Comparison of ENCODE assay signal across 9 cellular contexts in genomic region chr17:19948100-19948943, GRCh38. TPM values are rescaled to one million over a fixed set of nuclear protein-coding genes. Genes with fewer than 3 reads are reported as not detected.
DNase-seq lines count a peak whose midpoint lies in the region; ATAC-seq and TF ChIP-seq lines count a peak whose summit lies in the region.
"Had no signal": no experiment of that assay in that cellular context is flagged by ENCODE, and none has a peak within 500 bp of the region (broad histone marks: within the 10 kb centered on the region; RNA-seq: fewer than 3 reads in every experiment).

No MANE protein-coding gene starts in this region.

- H3K9ac ChIP-seq in SK-N-MC (ENCODE audit: insufficient read length) = peak overlapping the region; percentile 33

- 34 to 48% (median 38%) methylated on average over 11 of the region's 11 CpGs for WGBS in psoas muscle, 3 donors

- intact Hi-C loops in psoas muscle (cut with DNase I) = loop anchor here in 1 of 2 donors (10.0 kb wide), 1 partner anchor 74 kb away; no protein-coding TSS in a partner anchor

- H3K4me3 Mint-ChIP-seq in endothelial cell (ENCODE audit: unreplicated experiment) = no peak overlapping the region

- H3K4me1 ChIP-seq in psoas muscle = peaks cover 13% of the 10 kb centered on the region

- no peaks in the 10 kb centered on the region for H3K9me3 Mint-ChIP-seq in endothelial cell (ENCODE audit: unreplicated experiment)

- no peaks in the 10 kb centered on the region for H3K27me3 ChIP-seq in psoas muscle (ENCODE audit: insufficient read depth in 3 of 3, low read length in 2 of 3)

- H3K4me3 ChIP-seq in SK-N-MC (no peak overlapping the region), psoas muscle (no peak overlapping the region)

- TF ChIP-seq CTCF in endothelial cell (IDR thresholded peaks at IDR 0.05; ENCODE audit: unreplicated experiment) = no peak
- no peak for TF ChIP-seq CTCF in psoas muscle (IDR thresholded peaks at IDR 0.05)

- peak in 3 of 4 donors; percentile 27 to 60 (median 51) for ATAC-seq in psoas muscle
- ATAC-seq in GM21360 (IDR thresholded peaks at IDR 0.05; ENCODE audit: unreplicated experiment) = no peak

- H3K9me3 ChIP-seq in SK-N-MC (ENCODE audit: low read depth, low read length) = no peaks in the 10 kb centered on the region
- no peaks in the 10 kb centered on the region for H3K9me3 ChIP-seq in psoas muscle

- peaks cover 21% of the 10 kb centered on the region for H3K4me1 Mint-ChIP-seq in endothelial cell (ENCODE audit: unreplicated experiment)

- H3K36me3 ChIP-seq in SK-N-MC (ENCODE audit: insufficient read depth, low read length) (peaks cover 29% of the 10 kb centered on the region), psoas muscle (ENCODE audit: insufficient read depth in 1 of 2, low read depth in 1 of 2) (peaks cover 4 to 36% of the 10 kb centered on the region in 2 donors)

- peaks cover 8% of the 10 kb centered on the region for H3K36me3 Mint-ChIP-seq in endothelial cell (ENCODE audit: low read depth, unreplicated experiment)

- H3K27ac ChIP-seq in SK-N-MC (0 out of 2 replicates have a peak overlapping the region, but pooled peaks have one; percentile 54), psoas muscle (no peak overlapping the region)

- H3K27me3 Mint-ChIP-seq in endothelial cell (ENCODE audit: unreplicated experiment) = no peaks in the 10 kb centered on the region

- H3K27ac Mint-ChIP-seq in endothelial cell (ENCODE audit: unreplicated experiment) = peak overlapping the region; percentile 97

- DNase-seq in NCI-H82 (lab: John Stamatoyannopoulos, UW) = peak; percentile 39
- DNase-seq in NCI-H82 treated with DMSO at 0.1 percent for 48 hours (lab: John Stamatoyannopoulos, UW; ENCODE audit: unreplicated experiment) = no peak
- DNase-seq in SK-N-MC (ENCODE audit: low read depth, low spot score) = no peak
- DNase-seq in endothelial cell (ENCODE audit: low spot score) = peak; percentile 14
- DNase-seq in psoas muscle = no peak
- no peak for DNase-seq in NCI-H187 treated with DMSO at 0.1 percent for 48 hours (lab: John Stamatoyannopoulos, UW)
- no peak for DNase-seq in pons (ENCODE audit: low spot score)
- DNase-seq: NCI-H2107 had no signal

RNA-seq across cellular contexts. Expression of gene AKAP10, which starts 29.3 kb away (rescaled TPM):
- total RNA-seq in endothelial cell (ENCODE audit: unreplicated experiment) (26.9 TPM), psoas muscle (10 to 100 TPM; 11.1 to 16.8 (median 12.9) TPM)
- polyA plus RNA-seq in psoas muscle = 10 to 100 TPM in 1 of 3 donors, 1 to 10 TPM in 2; 4.2 to 10.7 (median 4.8) TPM

Comparison
In these comparisons a context has a peak if more than half of its experiments do, and no peak if none do; other contexts are left out.
1. DNase-seq: peak in NCI-H82 (single experiment) and endothelial cell (single experiment); none in NCI-H82 treated with DMSO at 0.1 percent for 48 hours (single experiment), SK-N-MC (single experiment), psoas muscle (0 of 2), NCI-H187 treated with DMSO at 0.1 percent for 48 hours (single experiment) and pons (single experiment).